Comparison of ENCODE assay signal across 8 cellular contexts in the genomic region with DNA sequence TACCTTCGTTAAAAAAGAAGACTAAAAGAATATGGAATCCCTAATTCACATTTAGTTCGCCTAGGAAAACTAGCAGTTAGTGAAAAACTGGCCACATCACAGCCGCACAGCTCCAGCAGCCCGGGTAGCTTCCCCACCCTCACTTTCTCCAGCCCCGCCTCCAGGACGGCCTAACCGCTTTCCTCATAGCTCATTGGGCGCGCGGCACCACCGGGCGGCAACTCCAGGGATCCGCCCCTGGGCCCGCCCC. TPM values are rescaled to one million over a fixed set of nuclear protein-coding genes. Genes with fewer than 3 reads are reported as not detected.
DNase-seq lines count a peak whose midpoint lies in the region; FAIRE-seq and TF ChIP-seq lines count a peak whose summit lies in the region.

No MANE protein-coding gene starts in this region.

- peak overlapping the region; percentile 64 for H3K4me2 ChIP-seq in MM.1S (ENCODE audit: low read depth, low read length)

- H3F3A ChIP-seq in MM.1S (ENCODE audit: insufficient read depth, low read length), result peaks cover 10% of the 10 kb centered on the region

- peaks cover 36% of the 10 kb centered on the region for H3K79me2 ChIP-seq in MM.1S (ENCODE audit: low read length)

- peak; percentile 50 for FAIRE-seq in urothelium cell line (lab: Jason Lieb, UNC)

- no peaks in the 10 kb centered on the region for H3K9me2 ChIP-seq in MM.1S (replicated peaks; ENCODE audit: insufficient read depth, low read length)

- DNase-seq in GM12865 (ENCODE audit: low read depth), result peak; percentile 97
- DNase-seq in H4 (ENCODE audit: low spot score), result peak; percentile 92
- DNase-seq in MM.1S, result peak; percentile 97
- DNase-seq in activated T-cell treated with anti-CD3 and anti-CD28 coated beads for 48 hours (ENCODE audit: low read depth), result peak; percentile 99
- no peak for DNase-seq in fibroblast of the aortic adventitia (ENCODE audit: low read depth)
- peak; percentile 75 for DNase-seq in non-pigmented ciliary epithelial cell (ENCODE audit: low read depth)
- peak; percentile 99 for DNase-seq in urothelium cell line (ENCODE audit: low spot score)
- no peak for DNase-seq in glomerular visceral epithelial cell (ENCODE audit: extremely low spot score)

- peak overlapping the region; percentile 93; the same call in 1 of the 2 replicates for H3K27ac ChIP-seq in MM.1S (ENCODE audit: low read length)

- H3K4me3 ChIP-seq in GM12865 (ENCODE audit: low read depth, low read length) (peak overlapping the region; percentile 99), MM.1S (ENCODE audit: low read length) (peak overlapping the region; percentile 97), fibroblast of the aortic adventitia (ENCODE audit: low read depth, low read length) (peak overlapping the region; percentile 13)

- no peak for TF ChIP-seq CTCF in GM12865 (IDR thresholded peaks at IDR 0.05; ENCODE audit: insufficient read depth, low read depth, low read length, missing control alignments)
- TF ChIP-seq CTCF in MM.1S (IDR thresholded peaks at IDR 0.05; ENCODE audit: low read length), result no peak
- no peak for TF ChIP-seq CTCF in fibroblast of the aortic adventitia (IDR thresholded peaks at IDR 0.05; ENCODE audit: insufficient read depth, low read length)

- peak overlapping the region; percentile 97; the same call in 1 of the 2 replicates for H3K9ac ChIP-seq in MM.1S (ENCODE audit: low read length)

- peak overlapping the region; percentile 58 for H2AFZ ChIP-seq in MM.1S (ENCODE audit: low read length)

- peaks cover 23% of the 10 kb centered on the region for H3K4me1 ChIP-seq in MM.1S (ENCODE audit: low read length)

- H3K27me3 ChIP-seq in MM.1S (replicated peaks; ENCODE audit: insufficient read depth, low read length), result no peaks in the 10 kb centered on the region

- H3K36me3 ChIP-seq in MM.1S (replicated peaks; ENCODE audit: insufficient read depth, low read length), result no peaks in the 10 kb centered on the region

- H3K9me3 ChIP-seq in MM.1S (replicated peaks; ENCODE audit: insufficient read depth, low read length), result no peaks in the 10 kb centered on the region

- no peaks in the 10 kb centered on the region for H4K20me1 ChIP-seq in MM.1S (ENCODE audit: insufficient read depth, low read length)

RNA-seq across cellular contexts. Expression of gene MIB1, which starts 0.2 kb away (rescaled TPM):
- total RNA-seq in H4 (2014; rRNA removed; shearing (Covaris generic)), result 27.1 and 35.8 TPM in 2 replicates
- 47.0 and 111 TPM in 2 replicates for total RNA-seq in fibroblast of the aortic adventitia (ENCODE audit: low replicate concordance)

RNA-seq across cellular contexts. Expression of gene ABHD3, which starts 35.8 kb away (rescaled TPM):
- 12.9 and 16.2 TPM in 2 replicates for total RNA-seq in H4 (2014; rRNA removed; shearing (Covaris generic))
- 1.1 and 5.5 TPM in 2 replicates for total RNA-seq in fibroblast of the aortic adventitia (ENCODE audit: low replicate concordance)

Comparison
In these comparisons a context has a peak if more than half of its experiments do, and no peak if none do; other contexts are left out.
1. DNase-seq: peak in GM12865 (single experiment), H4 (single experiment), MM.1S (single experiment), activated T-cell treated with anti-CD3 and anti-CD28 coated beads for 48 hours (single experiment), non-pigmented ciliary epithelial cell (single experiment) and urothelium cell line (single experiment); none in fibroblast of the aortic adventitia (single experiment) and glomerular visceral epithelial cell (single experiment).
2. H3K4me3 ChIP-seq: peak in every context shown above with its lines; median percentile 99 in GM12865; 97 in MM.1S; 13 in fibroblast of the aortic adventitia.